In the genomic region with DNA sequence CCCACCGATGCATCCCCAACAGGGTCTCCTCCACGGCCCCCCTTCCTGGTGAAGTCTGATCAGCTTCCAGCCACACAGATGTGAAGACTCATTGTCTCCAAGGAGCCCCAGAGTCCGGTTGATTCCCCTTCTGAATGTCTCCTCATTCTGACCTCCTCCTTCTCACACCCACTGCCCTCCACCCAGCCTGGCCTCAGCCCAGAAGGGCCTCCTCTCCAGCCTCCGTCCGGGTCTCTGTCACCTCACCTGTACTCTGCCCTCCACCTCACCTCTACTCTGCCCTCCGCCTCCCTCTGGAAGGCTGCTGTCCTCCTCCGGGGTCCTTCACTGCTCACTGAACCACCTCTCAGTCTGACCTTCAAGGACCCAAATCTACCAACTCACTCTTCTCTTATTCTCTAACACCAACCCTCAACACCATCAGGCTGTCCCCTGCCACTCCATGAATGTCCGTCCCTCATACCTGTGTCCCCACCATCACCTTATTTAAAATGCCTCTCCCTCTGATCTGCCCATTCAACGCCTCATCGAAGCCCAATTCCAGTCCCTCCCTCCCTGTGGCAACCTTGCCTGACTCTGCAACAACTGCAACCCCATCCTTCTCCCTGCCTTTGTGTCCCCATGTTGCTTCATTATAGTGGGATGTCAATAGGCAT, we compare ENCODE assay signal across 8 cellular contexts.
DNase-seq lines count a peak whose midpoint lies in the region; ATAC-seq and TF ChIP-seq lines count a peak whose summit lies in the region.

No MANE protein-coding gene starts in this region.

- TF ChIP-seq CTCF in Caco-2 (IDR thresholded peaks at IDR 0.05; ENCODE audit: insufficient read depth in 1 of 2, low read depth in 1 of 2, low read length in 1 of 2, severe bottlenecking in 1 of 2, unreplicated experiment in 1 of 2) (no peak), GM23338 (conservative IDR thresholded peaks at IDR 0.05; ENCODE audit: low read depth in 2 of 2) (no peak), WTC11 (IDR thresholded peaks at IDR 0.05) (no peak)

- H3K9me2 ChIP-seq in GM23338 (ENCODE audit: insufficient read depth), result no peaks in the 10 kb centered on the region

- H3K27ac Mint-ChIP-seq in Caco-2 (ENCODE audit: unreplicated experiment) (peak overlapping the region; percentile 81), GM23338 (no peak overlapping the region), WTC11 (no peak overlapping the region)
- peak overlapping the region; percentile 87 for H3K27ac Mint-ChIP-seq in activated CD4-positive, alpha-beta memory T cell treated with anti-CD3 and anti-CD28 coated beads, Interleukin-2, amount 10 ng/mL, durations not matched to agents 7 days and 5 days

- H4K20me1 ChIP-seq in GM23338 (replicated peaks; ENCODE audit: insufficient read depth), result no peaks in the 10 kb centered on the region

- H3K79me2 ChIP-seq in GM23338 (replicated peaks; ENCODE audit: insufficient read depth), result no peaks in the 10 kb centered on the region

- H3K27me3 ChIP-seq in Caco-2 (replicated peaks; ENCODE audit: control insufficient read depth, insufficient read depth, low read length) (no peaks in the 10 kb centered on the region), muscle layer of duodenum (ENCODE audit: low read depth, low read length) (no peaks in the 10 kb centered on the region), GM23338 (ENCODE audit: insufficient read depth) (no peaks in the 10 kb centered on the region)

- peaks cover 32% of the 10 kb centered on the region for H3K4me1 ChIP-seq in Caco-2
- H3K4me1 ChIP-seq in muscle layer of duodenum (ENCODE audit: control insufficient read depth in 1 of 2, insufficient read depth in 2 of 2, low read length in 2 of 2), result peaks cover 10 to 21% of the 10 kb centered on the region in 2 donors
- peaks cover 4% of the 10 kb centered on the region; the same call in 1 of the 2 replicates for H3K4me1 ChIP-seq in GM23338 (ENCODE audit: insufficient read depth)

- H3K36me3 Mint-ChIP-seq in Caco-2 (ENCODE audit: insufficient read depth, unreplicated experiment) (peaks cover 4% of the 10 kb centered on the region), GM23338 (ENCODE audit: low read depth) (no peaks in the 10 kb centered on the region), WTC11 (no peaks in the 10 kb centered on the region)
- no peaks in the 10 kb centered on the region for H3K36me3 Mint-ChIP-seq in activated CD4-positive, alpha-beta memory T cell treated with anti-CD3 and anti-CD28 coated beads, Interleukin-2, amount 10 ng/mL, durations not matched to agents 7 days and 5 days (ENCODE audit: low read depth)

- H3K27me3 Mint-ChIP-seq in Caco-2 (ENCODE audit: insufficient read depth, unreplicated experiment) (no peaks in the 10 kb centered on the region), GM23338 (ENCODE audit: insufficient read depth, low read depth, poor library complexity) (peaks cover 15% of the 10 kb centered on the region), WTC11 (ENCODE audit: low read depth) (peaks cover 6% of the 10 kb centered on the region)
- no peaks in the 10 kb centered on the region for H3K27me3 Mint-ChIP-seq in activated CD4-positive, alpha-beta memory T cell treated with anti-CD3 and anti-CD28 coated beads, Interleukin-2, amount 10 ng/mL, durations not matched to agents 7 days and 5 days

- no peak for DNase-seq in Caco-2
- DNase-seq in activated CD4-positive, alpha-beta memory T cell treated with anti-CD3 and anti-CD28 coated beads, Interleukin-2, amount 10 ng/mL, durations not matched to agents 7 days and 5 days, result no peak
- DNase-seq in KBM-7, result no peak
- DNase-seq in superior temporal gyrus (ENCODE audit: extremely low spot score), result no peak
- DNase-seq in GM23338 (ENCODE audit: low spot score), result no peak
- no peak for DNase-seq in WTC11 (ENCODE audit: low spot score)

- H3K4me3 Mint-ChIP-seq in Caco-2 (ENCODE audit: unreplicated experiment) (no peak overlapping the region), GM23338 (no peak overlapping the region), WTC11 (no peak overlapping the region)
- peak overlapping the region; percentile 53 for H3K4me3 Mint-ChIP-seq in activated CD4-positive, alpha-beta memory T cell treated with anti-CD3 and anti-CD28 coated beads, Interleukin-2, amount 10 ng/mL, durations not matched to agents 7 days and 5 days

- peak; percentile 6 for ATAC-seq in GM21447 (IDR thresholded peaks at IDR 0.05; ENCODE audit: unreplicated experiment)
- no peak for ATAC-seq in GM23338
- ATAC-seq in WTC11, result no peak

- H3K9me3 Mint-ChIP-seq in Caco-2 (ENCODE audit: unreplicated experiment) (peaks cover 10% of the 10 kb centered on the region), GM23338 (no peaks in the 10 kb centered on the region), WTC11 (peaks cover 6% of the 10 kb centered on the region; the same call in 1 of the 2 replicates)
- H3K9me3 Mint-ChIP-seq in activated CD4-positive, alpha-beta memory T cell treated with anti-CD3 and anti-CD28 coated beads, Interleukin-2, amount 10 ng/mL, durations not matched to agents 7 days and 5 days, result peaks cover 3% of the 10 kb centered on the region

- H3K9me3 ChIP-seq in Caco-2, result no peaks in the 10 kb centered on the region
- no peaks in the 10 kb centered on the region for H3K9me3 ChIP-seq in muscle layer of duodenum (ENCODE audit: control insufficient read depth in 1 of 2, low read length in 2 of 2)

- in situ Hi-C loops in KBM-7 (cut with MboI; ENCODE audit: low pct_unique_long_range_greater_than_20kb, low sequenced_read_pairs), result no loop called here

- peak overlapping the region; percentile 64 for H3K27ac ChIP-seq in muscle layer of duodenum (ENCODE audit: low read length)
- no peak overlapping the region for H3K27ac ChIP-seq in GM23338 (ENCODE audit: low read depth)

- H3K4me3 ChIP-seq in Caco-2 (ENCODE audit: low read depth, low read length), result no peak overlapping the region
- H3K4me3 ChIP-seq in muscle layer of duodenum (ENCODE audit: low read depth in 1 of 2, low read length in 2 of 2), result peak overlapping the region; percentile 18 to 27
- H3K4me3 ChIP-seq in GM23338, result no peak overlapping the region

- POLR2A ChIA-PET in Caco-2 (lab: Charles Lee), result no interaction called here
- POLR2A ChIA-PET in activated CD4-positive, alpha-beta memory T cell treated with anti-CD3 and anti-CD28 coated beads, Interleukin-2, amount 10 ng/mL, durations not matched to agents 7 days and 5 days (lab: Charles Lee), result interaction anchor here (0.8 to 3.8 kb wide), 19 partner anchors 13 to 317 kb away, joined by 3 to 38 read pairs (median 6); a partner anchor contains a TSS
- POLR2A ChIA-PET in WTC11 (lab: Charles Lee), result no interaction called here

- peaks cover 36% of the 10 kb centered on the region for H3K4me1 Mint-ChIP-seq in Caco-2 (ENCODE audit: low read depth, unreplicated experiment)
- H3K4me1 Mint-ChIP-seq in activated CD4-positive, alpha-beta memory T cell treated with anti-CD3 and anti-CD28 coated beads, Interleukin-2, amount 10 ng/mL, durations not matched to agents 7 days and 5 days, result peaks cover 42% of the 10 kb centered on the region
- peaks cover 28% of the 10 kb centered on the region for H3K4me1 Mint-ChIP-seq in GM23338
- H3K4me1 Mint-ChIP-seq in WTC11, result peaks cover 39% of the 10 kb centered on the region

- no peaks in the 10 kb centered on the region for H3F3A ChIP-seq in GM23338 (replicated peaks; ENCODE audit: low read depth)

- BruUV-seq in Caco-2 (replicated peaks; lab: Mats Ljungman, UMichigan), result no TSS peak

- CTCF ChIA-PET in Caco-2 (lab: Charles Lee) (no interaction called here), WTC11 (lab: Charles Lee) (no interaction called here)
- CTCF ChIA-PET in activated CD4-positive, alpha-beta memory T cell treated with anti-CD3 and anti-CD28 coated beads, Interleukin-2, amount 10 ng/mL, durations not matched to agents 7 days and 5 days (lab: Charles Lee), result interaction anchor here (1.9 to 2.1 kb wide), 2 partner anchors 34 to 156 kb away, joined by 6 to 9 read pairs; no protein-coding TSS in a partner anchor

- H2AFZ ChIP-seq in GM23338, result no peak overlapping the region

- H3K36me3 ChIP-seq in Caco-2 (ENCODE audit: control insufficient read depth, insufficient read depth, low read length) (no peaks in the 10 kb centered on the region), muscle layer of duodenum (ENCODE audit: control insufficient read depth in 1 of 2, insufficient read depth in 2 of 2, low read length in 2 of 2) (no peaks in the 10 kb centered on the region), GM23338 (ENCODE audit: insufficient read depth) (no peaks in the 10 kb centered on the region)

- intact Hi-C loops in Caco-2 (cut with micrococcal nuclease; ENCODE audit: unreplicated experiment), result loop anchor here (2.0 kb wide), 1 partner anchor 35 kb away; no protein-coding TSS in a partner anchor

- H3K4me2 ChIP-seq in GM23338, result no peak overlapping the region

TF ChIP-seq in GM23338, 12 proteins besides CTCF, POLR2A, EP300 and RAD21:
- TF ChIP-seq ZNF331 (CRISPR knock-in tag; IDR thresholded peaks at IDR 0.05; ENCODE audit: low read depth), result no peak
- no peak for TF ChIP-seq STAT1 (IDR thresholded peaks at IDR 0.05; ENCODE audit: unreplicated experiment)
- TF ChIP-seq JUNB (IDR thresholded peaks at IDR 0.05; ENCODE audit: unreplicated experiment), result no peak

TF ChIP-seq in WTC11, 78 proteins besides CTCF, POLR2A, EP300 and RAD21 (continues in another document):
- TF ChIP-seq, protein P1, sequence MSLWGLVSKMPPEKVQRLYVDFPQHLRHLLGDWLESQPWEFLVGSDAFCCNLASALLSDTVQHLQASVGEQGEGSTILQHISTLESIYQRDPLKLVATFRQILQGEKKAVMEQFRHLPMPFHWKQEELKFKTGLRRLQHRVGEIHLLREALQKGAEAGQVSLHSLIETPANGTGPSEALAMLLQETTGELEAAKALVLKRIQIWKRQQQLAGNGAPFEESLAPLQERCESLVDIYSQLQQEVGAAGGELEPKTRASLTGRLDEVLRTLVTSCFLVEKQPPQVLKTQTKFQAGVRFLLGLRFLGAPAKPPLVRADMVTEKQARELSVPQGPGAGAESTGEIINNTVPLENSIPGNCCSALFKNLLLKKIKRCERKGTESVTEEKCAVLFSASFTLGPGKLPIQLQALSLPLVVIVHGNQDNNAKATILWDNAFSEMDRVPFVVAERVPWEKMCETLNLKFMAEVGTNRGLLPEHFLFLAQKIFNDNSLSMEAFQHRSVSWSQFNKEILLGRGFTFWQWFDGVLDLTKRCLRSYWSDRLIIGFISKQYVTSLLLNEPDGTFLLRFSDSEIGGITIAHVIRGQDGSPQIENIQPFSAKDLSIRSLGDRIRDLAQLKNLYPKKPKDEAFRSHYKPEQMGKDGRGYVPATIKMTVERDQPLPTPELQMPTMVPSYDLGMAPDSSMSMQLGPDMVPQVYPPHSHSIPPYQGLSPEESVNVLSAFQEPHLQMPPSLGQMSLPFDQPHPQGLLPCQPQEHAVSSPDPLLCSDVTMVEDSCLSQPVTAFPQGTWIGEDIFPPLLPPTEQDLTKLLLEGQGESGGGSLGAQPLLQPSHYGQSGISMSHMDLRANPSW (CRISPR knock-in tag; conservative IDR thresholded peaks at IDR 0.05; ENCODE audit: low read depth), result no peak

Comparison
In these comparisons a context has a peak if more than half of its experiments do, and no peak if none do; other contexts are left out.
1. H3K4me3 ChIP-seq: peak in muscle layer of duodenum (2 of 2); none in Caco-2 (single experiment) and GM23338 (single experiment).
2. H3K27ac Mint-ChIP-seq: peak in Caco-2 (single experiment) and activated CD4-positive, alpha-beta memory T cell treated with anti-CD3 and anti-CD28 coated beads, Interleukin-2, amount 10 ng/mL, durations not matched to agents 7 days and 5 days (single experiment); none in GM23338 (single experiment) and WTC11 (single experiment).